ENCODE assay signal across 1 cellular context in genomic region chr6:125300992-125301434, GRCh38.
A peak's percentile ranks its signal among the peaks of the same experiment; 100 is the strongest.
TF ChIP-seq lines count a peak whose summit lies in the region.

No MANE protein-coding gene starts in this region.

TF ChIP-seq in K562, 482 proteins besides CTCF, POLR2A, EP300 and RAD21 (continued from another document):
- peak; percentile 10; the same call in 1 of the 2 replicates for TF ChIP-seq NCOR1 (IDR thresholded peaks at IDR 0.05)
TF ChIP-seq in K562: peak in this region for 9.
